In genomic region chr20:63537525-63538203, GRCh38 we compare ENCODE assay signal across 8 cellular contexts. TPM values are rescaled to one million over a fixed set of nuclear protein-coding genes. Genes with fewer than 3 reads are reported as not detected.
DNase-seq lines count a peak whose midpoint lies in the region; ATAC-seq, FAIRE-seq and TF ChIP-seq lines count a peak whose summit lies in the region.

No MANE protein-coding gene starts in this region.

- POLR2A ChIA-PET in endothelial cell of umbilical vein (lab: Charles Lee) = interaction anchor here (0.5 to 1.5 kb wide), 5 partner anchors 9 to 506 kb away, joined by 3 to 6 read pairs (median 5); partner anchors contain the start of genes HELZ2 and TPD52L2

- dilution Hi-C loops in endothelial cell of umbilical vein (cut with MboI; ENCODE audit: extremely low pct_ligation_motif_present, low sequenced_read_pairs) = no loop called here

- peak; percentile 70 for TF ChIP-seq CTCF in D721Med (IDR thresholded peaks at IDR 0.05; ENCODE audit: insufficient read depth, missing control alignments)
- peak; percentile 86 to 98 for TF ChIP-seq CTCF in endothelial cell of umbilical vein (IDR thresholded peaks at IDR 0.05; ENCODE audit: extremely low read depth in 1 of 2, insufficient read depth in 1 of 2, low read depth in 1 of 2, low read length in 2 of 2)

- CTCF ChIA-PET in activated CD8-positive, alpha-beta memory T cell treated with anti-CD3 and anti-CD28 coated beads, Interleukin-2, amount 10 ng/mL, durations not matched to agents 7 days and 5 days (lab: Charles Lee) = interaction anchor here (0.6 to 4.1 kb wide), 47 partner anchors 8 to 541 kb away, joined by 3 to 34 read pairs (median 4); partner anchors contain the start of genes ARFRP1, GMEB2, HELZ2 and LIME1
- CTCF ChIA-PET in endothelial cell of umbilical vein (lab: Charles Lee) = interaction anchor here (0.7 to 5.7 kb wide), 43 partner anchors 9 to 584 kb away, joined by 3 to 89 read pairs (median 5); partner anchors contain the start of genes ARFRP1, DNAJC5, GMEB2 and HELZ2

- FAIRE-seq in D721Med (lab: Jason Lieb, UNC) (no peak), endothelial cell of umbilical vein (lab: Jason Lieb, UNC) (peak; percentile 93)

- H3K27me3 Mint-ChIP-seq in activated CD8-positive, alpha-beta memory T cell treated with anti-CD3 and anti-CD28 coated beads, Interleukin-2, amount 10 ng/mL, durations not matched to agents 7 days and 5 days = no peaks in the 10 kb centered on the region

- TF ChIP-seq POLR2A in endothelial cell of umbilical vein (IDR thresholded peaks at IDR 0.05; ENCODE audit: low read depth, low read length) = peak; percentile 41

- no TSS peak for BruUV-seq in endothelial cell of umbilical vein (replicated peaks; lab: Mats Ljungman, UMichigan)

- peak overlapping the region; percentile 51 for H3K4me3 Mint-ChIP-seq in activated CD8-positive, alpha-beta memory T cell treated with anti-CD3 and anti-CD28 coated beads, Interleukin-2, amount 10 ng/mL, durations not matched to agents 7 days and 5 days

- peaks cover 16% of the 10 kb centered on the region for H3K4me1 Mint-ChIP-seq in activated CD8-positive, alpha-beta memory T cell treated with anti-CD3 and anti-CD28 coated beads, Interleukin-2, amount 10 ng/mL, durations not matched to agents 7 days and 5 days

- peak; percentile 64 for ATAC-seq in GM21360 (IDR thresholded peaks at IDR 0.05; ENCODE audit: unreplicated experiment)
- ATAC-seq in activated CD8-positive, alpha-beta memory T cell treated with anti-CD3 and anti-CD28 coated beads, Interleukin-2, amount 10 ng/mL, durations not matched to agents 7 days and 5 days = peak; percentile 94

- no peak overlapping the region for H3K27ac ChIP-seq in endothelial cell of umbilical vein (ENCODE audit: insufficient read depth, low read depth, low read length)

- no peaks in the 10 kb centered on the region for H3K79me2 ChIP-seq in endothelial cell of umbilical vein (ENCODE audit: control insufficient read depth, insufficient read depth, low read length)

- H3K27me3 ChIP-seq in endothelial cell of umbilical vein (ENCODE audit: control insufficient read depth in 2 of 2, insufficient read depth in 2 of 2, low read length in 2 of 2) (no peaks in the 10 kb centered on the region), mononuclear cell (ENCODE audit: insufficient read depth, low read length) (no peaks in the 10 kb centered on the region)

- H3K36me3 Mint-ChIP-seq in activated CD8-positive, alpha-beta memory T cell treated with anti-CD3 and anti-CD28 coated beads, Interleukin-2, amount 10 ng/mL, durations not matched to agents 7 days and 5 days = no peaks in the 10 kb centered on the region

- no peaks in the 10 kb centered on the region for H3K9me1 ChIP-seq in endothelial cell of umbilical vein (replicated peaks; ENCODE audit: control insufficient read depth, extremely low read depth, insufficient read depth, low read length)

- peak overlapping the region in 1 of 3 experiments; percentile 34 for H3K4me3 ChIP-seq in endothelial cell of umbilical vein (replicated peaks in 1 of 3; ENCODE audit: insufficient read depth in 1 of 3, low read depth in 1 of 3, low read length in 3 of 3)
- peak overlapping the region; percentile 34 for H3K4me3 ChIP-seq in mononuclear cell (ENCODE audit: low read length)

- no peaks in the 10 kb centered on the region for H3K9me3 Mint-ChIP-seq in activated CD8-positive, alpha-beta memory T cell treated with anti-CD3 and anti-CD28 coated beads, Interleukin-2, amount 10 ng/mL, durations not matched to agents 7 days and 5 days (ENCODE audit: low read depth)

- H2AFZ ChIP-seq in endothelial cell of umbilical vein (ENCODE audit: low read depth, low read length) = peak overlapping the region; percentile 61

- no peaks in the 10 kb centered on the region for H3K36me3 ChIP-seq in endothelial cell of umbilical vein (ENCODE audit: control insufficient read depth in 2 of 2, extremely low read depth in 1 of 2, insufficient read depth in 2 of 2, low read length in 2 of 2)

- H3K9me3 ChIP-seq in endothelial cell of umbilical vein (replicated peaks; ENCODE audit: control insufficient read depth, insufficient read depth, low read length) (no peaks in the 10 kb centered on the region), mononuclear cell (ENCODE audit: low read depth, low read length) (no peaks in the 10 kb centered on the region)

- peak overlapping the region; percentile 83 for H3K27ac Mint-ChIP-seq in activated CD8-positive, alpha-beta memory T cell treated with anti-CD3 and anti-CD28 coated beads, Interleukin-2, amount 10 ng/mL, durations not matched to agents 7 days and 5 days

- DNase-seq in D721Med (ENCODE audit: insufficient read length, low spot score) (peak; percentile 100), HS-5 (ENCODE audit: low read depth) (peak; percentile 82), NOMO-1 treated with DMSO at 0.1 percent for 48 hours (lab: John Stamatoyannopoulos, UW; ENCODE audit: unreplicated experiment) (peak; percentile 98), endothelial cell of umbilical vein (ENCODE audit: low read depth, low spot score) (peak; percentile 90)
- peak; percentile 98 for DNase-seq in activated CD8-positive, alpha-beta memory T cell treated with anti-CD3 and anti-CD28 coated beads, Interleukin-2, amount 10 ng/mL, durations not matched to agents 7 days and 5 days
- DNase-seq in stimulated activated CD8-positive, alpha-beta memory T cell treated with anti-CD3 and anti-CD28 coated beads, Interleukin-4, amount 100 ng/mL, for 24 hours (ENCODE audit: low read depth) = peak; percentile 89

- H3K4me2 ChIP-seq in endothelial cell of umbilical vein (ENCODE audit: insufficient read depth, low read length) = no peak overlapping the region

- H4K20me1 ChIP-seq in endothelial cell of umbilical vein (replicated peaks; ENCODE audit: control insufficient read depth, extremely low read depth, insufficient read depth, low read length) = no peaks in the 10 kb centered on the region

- no peaks in the 10 kb centered on the region for H3K4me1 ChIP-seq in endothelial cell of umbilical vein (ENCODE audit: control insufficient read depth, extremely low read depth, insufficient read depth, low read length)
- H3K4me1 ChIP-seq in mononuclear cell (ENCODE audit: insufficient read depth, low read length) = peaks cover 23% of the 10 kb centered on the region

- intact Hi-C loops in endothelial cell of umbilical vein (cut with micrococcal nuclease) = loop anchor here (1.0 to 2.0 kb wide), 6 partner anchors 237 to 583 kb away; no protein-coding TSS in a partner anchor

- H3K9ac ChIP-seq in endothelial cell of umbilical vein (replicated peaks; ENCODE audit: extremely low read depth, insufficient read depth, low read length) = no peak overlapping the region

RNA-seq across cellular contexts. Expression of gene PTK6, which starts 0.5 kb away (rescaled TPM):
- under 1 TPM; 0.21 to 0.53 TPM for total RNA-seq in activated CD8-positive, alpha-beta memory T cell treated with anti-CD3 and anti-CD28 coated beads, Interleukin-2, amount 10 ng/mL, durations not matched to agents 7 days and 5 days
- total RNA-seq in endothelial cell of umbilical vein = 0.18 TPM in 1 of 2 replicates, not detected in the other
- 0.05 TPM in 1 of 2 replicates, not detected in the other for polyA plus RNA-seq in endothelial cell of umbilical vein
- polyA plus RNA-seq in endothelial cell of umbilical vein (2011; cell fraction: cytosol; rRNA removed) = 0.03 TPM in 1 of 2 replicates, not detected in the other
- 0.05 and 0.10 TPM in 2 replicates for polyA plus RNA-seq in endothelial cell of umbilical vein (2011; cell fraction: nucleus; rRNA removed)
- polyA plus RNA-seq in endothelial cell of umbilical vein (2012) = 0.08 TPM in 1 of 2 replicates, not detected in the other
- not detected in 2 replicates for polyA minus RNA-seq in endothelial cell of umbilical vein
- polyA minus RNA-seq in endothelial cell of umbilical vein (2011; cell fraction: cytosol; rRNA and poly(A)+ RNA removed) = 6.3 TPM
- not detected in 2 replicates for polyA minus RNA-seq in endothelial cell of umbilical vein (2011; cell fraction: nucleus; rRNA and poly(A)+ RNA removed)
- total RNA-seq in mononuclear cell = 0.52 TPM

RNA-seq across cellular contexts. Expression of gene SRMS, which starts 9.9 kb away (rescaled TPM):
- not detected for total RNA-seq in activated CD8-positive, alpha-beta memory T cell treated with anti-CD3 and anti-CD28 coated beads, Interleukin-2, amount 10 ng/mL, durations not matched to agents 7 days and 5 days
- not detected in 2 replicates for total RNA-seq in endothelial cell of umbilical vein
- polyA plus RNA-seq in endothelial cell of umbilical vein = not detected in 2 replicates
- polyA plus RNA-seq in endothelial cell of umbilical vein (2011; cell fraction: cytosol; rRNA removed) = not detected in 2 replicates
- not detected in 2 replicates for polyA plus RNA-seq in endothelial cell of umbilical vein (2011; cell fraction: nucleus; rRNA removed)
- polyA plus RNA-seq in endothelial cell of umbilical vein (2012) = not detected in 2 replicates
- polyA minus RNA-seq in endothelial cell of umbilical vein = not detected in 2 replicates
- 1.0 TPM for polyA minus RNA-seq in endothelial cell of umbilical vein (2011; cell fraction: cytosol; rRNA and poly(A)+ RNA removed)
- polyA minus RNA-seq in endothelial cell of umbilical vein (2011; cell fraction: nucleus; rRNA and poly(A)+ RNA removed) = not detected in 2 replicates
- not detected for total RNA-seq in mononuclear cell

RNA-seq across cellular contexts. Expression of gene FNDC11, which starts 16.3 kb away (rescaled TPM):
- total RNA-seq in activated CD8-positive, alpha-beta memory T cell treated with anti-CD3 and anti-CD28 coated beads, Interleukin-2, amount 10 ng/mL, durations not matched to agents 7 days and 5 days = under 1 TPM; 0.14 to 0.35 TPM
- total RNA-seq in endothelial cell of umbilical vein (0.51 and 0.71 TPM in 2 replicates), mononuclear cell (0.84 TPM)
- polyA plus RNA-seq in endothelial cell of umbilical vein = 1.9 and 3.4 TPM in 2 replicates
- 0.70 and 1.0 TPM in 2 replicates for polyA plus RNA-seq in endothelial cell of umbilical vein (2011; cell fraction: cytosol; rRNA removed)
- polyA plus RNA-seq in endothelial cell of umbilical vein (2011; cell fraction: nucleus; rRNA removed) = 2.7 and 3.0 TPM in 2 replicates
- polyA plus RNA-seq in endothelial cell of umbilical vein (2012) = 0.44 and 1.9 TPM in 2 replicates
- polyA minus RNA-seq in endothelial cell of umbilical vein = 0.30 and 0.56 TPM in 2 replicates
- polyA minus RNA-seq in endothelial cell of umbilical vein (2011; cell fraction: cytosol; rRNA and poly(A)+ RNA removed) = 0.61 TPM
- polyA minus RNA-seq in endothelial cell of umbilical vein (2011; cell fraction: nucleus; rRNA and poly(A)+ RNA removed) = 0.38 and 0.96 TPM in 2 replicates

RNA-seq across cellular contexts. Expression of gene PPDPF, which starts 17.1 kb away (rescaled TPM):
- 100 to 1,000 TPM; 138 to 237 TPM for total RNA-seq in activated CD8-positive, alpha-beta memory T cell treated with anti-CD3 and anti-CD28 coated beads, Interleukin-2, amount 10 ng/mL, durations not matched to agents 7 days and 5 days
- 219 and 233 TPM in 2 replicates for total RNA-seq in endothelial cell of umbilical vein
- polyA plus RNA-seq in endothelial cell of umbilical vein = 52.2 and 58.9 TPM in 2 replicates
- 45.1 and 65.2 TPM in 2 replicates for polyA plus RNA-seq in endothelial cell of umbilical vein (2011; cell fraction: cytosol; rRNA removed)
- 17.7 and 20.9 TPM in 2 replicates for polyA plus RNA-seq in endothelial cell of umbilical vein (2011; cell fraction: nucleus; rRNA removed)
- 133 and 198 TPM in 2 replicates for polyA plus RNA-seq in endothelial cell of umbilical vein (2012)
- 7.2 and 13.5 TPM in 2 replicates for polyA minus RNA-seq in endothelial cell of umbilical vein
- polyA minus RNA-seq in endothelial cell of umbilical vein (2011; cell fraction: cytosol; rRNA and poly(A)+ RNA removed) = 221 TPM
- polyA minus RNA-seq in endothelial cell of umbilical vein (2011; cell fraction: nucleus; rRNA and poly(A)+ RNA removed) = 15.1 and 30.4 TPM in 2 replicates
- 57.6 TPM for total RNA-seq in mononuclear cell

RNA-seq across cellular contexts. Expression of gene HELZ2, which starts 36.4 kb away (rescaled TPM):
- 100 to 1,000 TPM; 139 to 285 TPM for total RNA-seq in activated CD8-positive, alpha-beta memory T cell treated with anti-CD3 and anti-CD28 coated beads, Interleukin-2, amount 10 ng/mL, durations not matched to agents 7 days and 5 days
- total RNA-seq in endothelial cell of umbilical vein (29.2 and 33.2 TPM in 2 replicates), mononuclear cell (49.0 TPM)
- 10.6 and 16.2 TPM in 2 replicates for polyA plus RNA-seq in endothelial cell of umbilical vein
- 5.4 and 7.9 TPM in 2 replicates for polyA plus RNA-seq in endothelial cell of umbilical vein (2011; cell fraction: cytosol; rRNA removed)
- polyA plus RNA-seq in endothelial cell of umbilical vein (2011; cell fraction: nucleus; rRNA removed) = 16.8 and 18.8 TPM in 2 replicates
- polyA plus RNA-seq in endothelial cell of umbilical vein (2012) = 17.0 and 32.7 TPM in 2 replicates
- 37.2 and 43.4 TPM in 2 replicates for polyA minus RNA-seq in endothelial cell of umbilical vein
- polyA minus RNA-seq in endothelial cell of umbilical vein (2011; cell fraction: cytosol; rRNA and poly(A)+ RNA removed) = 33.5 TPM
- 27.3 and 42.7 TPM in 2 replicates for polyA minus RNA-seq in endothelial cell of umbilical vein (2011; cell fraction: nucleus; rRNA and poly(A)+ RNA removed)
